8 cellular contexts compared by ENCODE assay signal in the genomic region with DNA sequence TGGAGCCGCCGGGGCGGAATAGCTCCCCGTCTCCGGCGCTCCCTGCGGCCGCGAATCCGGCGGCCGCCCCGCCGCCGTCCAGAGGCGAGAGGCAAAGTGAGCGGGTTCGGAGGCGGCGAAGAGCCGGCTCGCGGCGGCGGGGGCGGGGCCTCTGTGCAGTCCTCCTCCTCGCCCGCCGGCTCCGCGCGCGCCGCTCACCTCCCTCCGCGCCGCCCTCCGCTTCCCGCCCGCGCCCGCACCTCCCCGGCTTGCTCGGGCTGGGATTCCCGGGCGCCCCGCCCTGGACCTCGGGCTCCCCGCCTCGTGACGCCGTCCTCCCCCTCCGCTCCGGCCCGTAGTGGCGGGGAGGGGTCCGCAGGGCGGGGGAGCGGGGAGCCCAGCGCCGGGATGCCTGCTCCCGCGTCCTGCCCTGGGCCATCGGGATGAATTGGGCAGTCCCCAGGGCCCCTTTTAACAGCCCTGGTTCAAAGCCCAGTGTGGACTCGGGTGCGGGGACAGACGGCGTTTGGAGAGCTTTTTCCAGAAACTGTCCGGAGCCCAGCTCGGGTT. TPM values are rescaled to one million over a fixed set of nuclear protein-coding genes. Genes with fewer than 3 reads are reported as not detected.
DNase-seq lines count a peak whose midpoint lies in the region; ATAC-seq and TF ChIP-seq lines count a peak whose summit lies in the region.

A gene with protein sequence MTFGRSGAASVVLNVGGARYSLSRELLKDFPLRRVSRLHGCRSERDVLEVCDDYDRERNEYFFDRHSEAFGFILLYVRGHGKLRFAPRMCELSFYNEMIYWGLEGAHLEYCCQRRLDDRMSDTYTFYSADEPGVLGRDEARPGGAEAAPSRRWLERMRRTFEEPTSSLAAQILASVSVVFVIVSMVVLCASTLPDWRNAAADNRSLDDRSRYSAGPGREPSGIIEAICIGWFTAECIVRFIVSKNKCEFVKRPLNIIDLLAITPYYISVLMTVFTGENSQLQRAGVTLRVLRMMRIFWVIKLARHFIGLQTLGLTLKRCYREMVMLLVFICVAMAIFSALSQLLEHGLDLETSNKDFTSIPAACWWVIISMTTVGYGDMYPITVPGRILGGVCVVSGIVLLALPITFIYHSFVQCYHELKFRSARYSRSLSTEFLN (minus strand): TSS at position 98 of the 549 bp plus-strand sequence. CDS start 481 bp downstream, outside the sequence.

- H3K9me3 Mint-ChIP-seq in WTC11 = no peaks in the 10 kb centered on the region

- peak; percentile 80 for DNase-seq in Daoy (ENCODE audit: low read depth)
- peak; percentile 83 for DNase-seq in HEK293T (ENCODE audit: extremely low spot score)
- peak; percentile 84 for DNase-seq in NCI-H146 treated with DMSO at 0.1 percent for 48 hours (lab: John Stamatoyannopoulos, UW; ENCODE audit: unreplicated experiment)
- DNase-seq in WTC11 (ENCODE audit: low spot score) = peak; percentile 83
- DNase-seq in cardiac fibroblast (ENCODE audit: low read depth in 2 of 2) = peak; percentile 28 to 51
- DNase-seq in left lobe of liver (ENCODE audit: low spot score) = peak; percentile 50
- peak; percentile 63 for DNase-seq in stimulated activated CD4-positive, alpha-beta T cell treated with anti-CD3 and anti-CD28 coated beads, Interleukin-4, amount 100 ng/mL, for 24 hours
- no peak for DNase-seq in OCI-M1 (lab: John Stamatoyannopoulos, UW)

- POLR2A ChIA-PET in HEK293T (lab: Yijun Ruan, JAX) (no interaction called here), WTC11 (lab: Charles Lee) (interaction anchor here (0.6 kb wide), 2 partner anchors 75 to 151 kb away, joined by 3 read pairs; no protein-coding TSS in a partner anchor)

- TF ChIP-seq CTCF in WTC11 (IDR thresholded peaks at IDR 0.05) = no peak
- no peak for TF ChIP-seq CTCF in cardiac fibroblast (IDR thresholded peaks at IDR 0.05; ENCODE audit: low read depth, low read length)

- H3K4me3 Mint-ChIP-seq in WTC11 = peak within 1 kb of the TSS; percentile 97

- H3K27ac Mint-ChIP-seq in WTC11 = peak within 1 kb of the TSS; percentile 99

- H3K36me3 Mint-ChIP-seq in WTC11 = no peaks in the 10 kb centered on the region

- H3K4me3 ChIP-seq in cardiac fibroblast (replicated peaks in 1 of 2; ENCODE audit: low read depth in 2 of 2, low read length in 2 of 2) = peak within 1 kb of the TSS; percentile 50 to 53

- CTCF ChIA-PET in HEK293T (lab: Yijun Ruan, JAX) (no interaction called here), WTC11 (lab: Charles Lee) (interaction anchor here (1.0 kb wide), 1 partner anchor 167 kb away, joined by 4 read pairs; no protein-coding TSS in a partner anchor)

- ATAC-seq in WTC11 = peak; percentile 69
- ATAC-seq in left lobe of liver = peak; percentile 80

- H3K27me3 Mint-ChIP-seq in WTC11 (ENCODE audit: low read depth) = peaks cover 20% of the 10 kb centered on the region

- peaks cover 55% of the 10 kb centered on the region for H3K4me1 Mint-ChIP-seq in WTC11

TF ChIP-seq in HEK293T, 16 proteins besides CTCF, POLR2A, EP300 and RAD21:
- TF ChIP-seq ELF4 (IDR thresholded peaks at IDR 0.05) (no peak), FOXA1 (IDR thresholded peaks at IDR 0.05) (no peak), CTBP1 (IDR thresholded peaks at IDR 0.05; ENCODE audit: borderline replicate concordance) (no peak), SP1 (IDR thresholded peaks at IDR 0.05) (no peak), LEF1 (IDR thresholded peaks at IDR 0.05; ENCODE audit: borderline replicate concordance) (no peak), HDGF (IDR thresholded peaks at IDR 0.05; ENCODE audit: borderline replicate concordance) (no peak), SUZ12 (IDR thresholded peaks at IDR 0.05) (no peak), ARNT (IDR thresholded peaks at IDR 0.05) (no peak), BHLHE40 (IDR thresholded peaks at IDR 0.05; ENCODE audit: borderline replicate concordance) (no peak), TARDBP (IDR thresholded peaks at IDR 0.05) (no peak), NFRKB (IDR thresholded peaks at IDR 0.05) (no peak), ZNF384 (IDR thresholded peaks at IDR 0.05) (no peak), FOXK2 (IDR thresholded peaks at IDR 0.05) (no peak), FOXM1 (IDR thresholded peaks at IDR 0.05; ENCODE audit: borderline replicate concordance) (no peak)
- TF ChIP-seq, protein P1, sequence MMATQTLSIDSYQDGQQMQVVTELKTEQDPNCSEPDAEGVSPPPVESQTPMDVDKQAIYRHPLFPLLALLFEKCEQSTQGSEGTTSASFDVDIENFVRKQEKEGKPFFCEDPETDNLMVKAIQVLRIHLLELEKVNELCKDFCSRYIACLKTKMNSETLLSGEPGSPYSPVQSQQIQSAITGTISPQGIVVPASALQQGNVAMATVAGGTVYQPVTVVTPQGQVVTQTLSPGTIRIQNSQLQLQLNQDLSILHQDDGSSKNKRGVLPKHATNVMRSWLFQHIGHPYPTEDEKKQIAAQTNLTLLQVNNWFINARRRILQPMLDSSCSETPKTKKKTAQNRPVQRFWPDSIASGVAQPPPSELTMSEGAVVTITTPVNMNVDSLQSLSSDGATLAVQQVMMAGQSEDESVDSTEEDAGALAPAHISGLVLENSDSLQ (IDR thresholded peaks at IDR 0.05) = no peak

TF ChIP-seq in WTC11, 78 proteins besides CTCF, POLR2A, EP300 and RAD21 (continues in another document):
- TF ChIP-seq, protein P2, sequence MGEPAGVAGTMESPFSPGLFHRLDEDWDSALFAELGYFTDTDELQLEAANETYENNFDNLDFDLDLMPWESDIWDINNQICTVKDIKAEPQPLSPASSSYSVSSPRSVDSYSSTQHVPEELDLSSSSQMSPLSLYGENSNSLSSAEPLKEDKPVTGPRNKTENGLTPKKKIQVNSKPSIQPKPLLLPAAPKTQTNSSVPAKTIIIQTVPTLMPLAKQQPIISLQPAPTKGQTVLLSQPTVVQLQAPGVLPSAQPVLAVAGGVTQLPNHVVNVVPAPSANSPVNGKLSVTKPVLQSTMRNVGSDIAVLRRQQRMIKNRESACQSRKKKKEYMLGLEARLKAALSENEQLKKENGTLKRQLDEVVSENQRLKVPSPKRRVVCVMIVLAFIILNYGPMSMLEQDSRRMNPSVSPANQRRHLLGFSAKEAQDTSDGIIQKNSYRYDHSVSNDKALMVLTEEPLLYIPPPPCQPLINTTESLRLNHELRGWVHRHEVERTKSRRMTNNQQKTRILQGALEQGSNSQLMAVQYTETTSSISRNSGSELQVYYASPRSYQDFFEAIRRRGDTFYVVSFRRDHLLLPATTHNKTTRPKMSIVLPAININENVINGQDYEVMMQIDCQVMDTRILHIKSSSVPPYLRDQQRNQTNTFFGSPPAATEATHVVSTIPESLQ (CRISPR knock-in tag; IDR thresholded peaks at IDR 0.05) = no peak
- TF ChIP-seq ZNF219 (CRISPR knock-in tag; IDR thresholded peaks at IDR 0.05; ENCODE audit: borderline replicate concordance) = no peak
- TF ChIP-seq, protein P3, sequence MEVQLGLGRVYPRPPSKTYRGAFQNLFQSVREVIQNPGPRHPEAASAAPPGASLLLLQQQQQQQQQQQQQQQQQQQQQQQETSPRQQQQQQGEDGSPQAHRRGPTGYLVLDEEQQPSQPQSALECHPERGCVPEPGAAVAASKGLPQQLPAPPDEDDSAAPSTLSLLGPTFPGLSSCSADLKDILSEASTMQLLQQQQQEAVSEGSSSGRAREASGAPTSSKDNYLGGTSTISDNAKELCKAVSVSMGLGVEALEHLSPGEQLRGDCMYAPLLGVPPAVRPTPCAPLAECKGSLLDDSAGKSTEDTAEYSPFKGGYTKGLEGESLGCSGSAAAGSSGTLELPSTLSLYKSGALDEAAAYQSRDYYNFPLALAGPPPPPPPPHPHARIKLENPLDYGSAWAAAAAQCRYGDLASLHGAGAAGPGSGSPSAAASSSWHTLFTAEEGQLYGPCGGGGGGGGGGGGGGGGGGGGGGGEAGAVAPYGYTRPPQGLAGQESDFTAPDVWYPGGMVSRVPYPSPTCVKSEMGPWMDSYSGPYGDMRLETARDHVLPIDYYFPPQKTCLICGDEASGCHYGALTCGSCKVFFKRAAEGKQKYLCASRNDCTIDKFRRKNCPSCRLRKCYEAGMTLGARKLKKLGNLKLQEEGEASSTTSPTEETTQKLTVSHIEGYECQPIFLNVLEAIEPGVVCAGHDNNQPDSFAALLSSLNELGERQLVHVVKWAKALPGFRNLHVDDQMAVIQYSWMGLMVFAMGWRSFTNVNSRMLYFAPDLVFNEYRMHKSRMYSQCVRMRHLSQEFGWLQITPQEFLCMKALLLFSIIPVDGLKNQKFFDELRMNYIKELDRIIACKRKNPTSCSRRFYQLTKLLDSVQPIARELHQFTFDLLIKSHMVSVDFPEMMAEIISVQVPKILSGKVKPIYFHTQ (CRISPR knock-in tag; IDR thresholded peaks at IDR 0.05) = no peak
- TF ChIP-seq, protein P4, sequence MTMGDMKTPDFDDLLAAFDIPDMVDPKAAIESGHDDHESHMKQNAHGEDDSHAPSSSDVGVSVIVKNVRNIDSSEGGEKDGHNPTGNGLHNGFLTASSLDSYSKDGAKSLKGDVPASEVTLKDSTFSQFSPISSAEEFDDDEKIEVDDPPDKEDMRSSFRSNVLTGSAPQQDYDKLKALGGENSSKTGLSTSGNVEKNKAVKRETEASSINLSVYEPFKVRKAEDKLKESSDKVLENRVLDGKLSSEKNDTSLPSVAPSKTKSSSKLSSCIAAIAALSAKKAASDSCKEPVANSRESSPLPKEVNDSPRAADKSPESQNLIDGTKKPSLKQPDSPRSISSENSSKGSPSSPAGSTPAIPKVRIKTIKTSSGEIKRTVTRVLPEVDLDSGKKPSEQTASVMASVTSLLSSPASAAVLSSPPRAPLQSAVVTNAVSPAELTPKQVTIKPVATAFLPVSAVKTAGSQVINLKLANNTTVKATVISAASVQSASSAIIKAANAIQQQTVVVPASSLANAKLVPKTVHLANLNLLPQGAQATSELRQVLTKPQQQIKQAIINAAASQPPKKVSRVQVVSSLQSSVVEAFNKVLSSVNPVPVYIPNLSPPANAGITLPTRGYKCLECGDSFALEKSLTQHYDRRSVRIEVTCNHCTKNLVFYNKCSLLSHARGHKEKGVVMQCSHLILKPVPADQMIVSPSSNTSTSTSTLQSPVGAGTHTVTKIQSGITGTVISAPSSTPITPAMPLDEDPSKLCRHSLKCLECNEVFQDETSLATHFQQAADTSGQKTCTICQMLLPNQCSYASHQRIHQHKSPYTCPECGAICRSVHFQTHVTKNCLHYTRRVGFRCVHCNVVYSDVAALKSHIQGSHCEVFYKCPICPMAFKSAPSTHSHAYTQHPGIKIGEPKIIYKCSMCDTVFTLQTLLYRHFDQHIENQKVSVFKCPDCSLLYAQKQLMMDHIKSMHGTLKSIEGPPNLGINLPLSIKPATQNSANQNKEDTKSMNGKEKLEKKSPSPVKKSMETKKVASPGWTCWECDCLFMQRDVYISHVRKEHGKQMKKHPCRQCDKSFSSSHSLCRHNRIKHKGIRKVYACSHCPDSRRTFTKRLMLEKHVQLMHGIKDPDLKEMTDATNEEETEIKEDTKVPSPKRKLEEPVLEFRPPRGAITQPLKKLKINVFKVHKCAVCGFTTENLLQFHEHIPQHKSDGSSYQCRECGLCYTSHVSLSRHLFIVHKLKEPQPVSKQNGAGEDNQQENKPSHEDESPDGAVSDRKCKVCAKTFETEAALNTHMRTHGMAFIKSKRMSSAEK (CRISPR knock-in tag; IDR thresholded peaks at IDR 0.05; ENCODE audit: borderline replicate concordance) = no peak

RNA-seq across cellular contexts. Expression of the gene that starts here (rescaled TPM):
- 0.06 and 1.0 TPM in 2 replicates for total RNA-seq in Daoy (2014; rRNA removed; shearing (Covaris generic))
- 12.9 to 15.5 TPM (median 13.1 TPM) in 3 replicates for total RNA-seq in WTC11 (2021)
- not detected for total RNA-seq in left lobe of liver

Comparison
In these comparisons a context has a peak if more than half of its experiments do, and no peak if none do; other contexts are left out.
1. Peak in DNase-seq and ATAC-seq in left lobe of liver; RNA of the gene not detected or under 1 TPM.